In genomic region chr9:105243935-105244273, GRCh38 we compare ENCODE assay signal across 8 cellular contexts. TPM values are rescaled to one million over a fixed set of nuclear protein-coding genes. Genes with fewer than 3 reads are reported as not detected.
DNase-seq lines count a peak whose midpoint lies in the region; ATAC-seq and TF ChIP-seq lines count a peak whose summit lies in the region.

No MANE protein-coding gene starts in this region.

- peak overlapping the region; percentile 69 for H3K4me3 Mint-ChIP-seq in dendritic cell treated with granulocyte-macrophage colony-stimulating factor and Interleukin-4, amounts not matched to agents 40 ng/mL and 50 ng/mL, for 4 days
- peak overlapping the region; percentile 90 for H3K4me3 Mint-ChIP-seq in natural killer cell

- H3K27me3 ChIP-seq in BE2C: peaks cover 26% of the 10 kb centered on the region

- peaks cover 2% of the 10 kb centered on the region for H3K27me3 Mint-ChIP-seq in dendritic cell treated with granulocyte-macrophage colony-stimulating factor and Interleukin-4, amounts not matched to agents 40 ng/mL and 50 ng/mL, for 4 days
- peaks cover 16 to 30% of the 10 kb centered on the region in 2 donors for H3K27me3 Mint-ChIP-seq in natural killer cell (ENCODE audit: low read depth in 2 of 2)

- H3K4me3 ChIP-seq in BE2C (ENCODE audit: low read depth, low read length) (peak overlapping the region; percentile 57), LNCaP clone FGC (ENCODE audit: low read depth, low read length) (peak overlapping the region; percentile 43)

- no peaks in the 10 kb centered on the region for H3K36me3 ChIP-seq in BE2C

- no peaks in the 10 kb centered on the region; the same call in 1 of the 2 replicates for H3K4me1 ChIP-seq in BE2C

- peaks cover 10% of the 10 kb centered on the region for H3K36me3 Mint-ChIP-seq in dendritic cell treated with granulocyte-macrophage colony-stimulating factor and Interleukin-4, amounts not matched to agents 40 ng/mL and 50 ng/mL, for 4 days (ENCODE audit: low read depth)
- H3K36me3 Mint-ChIP-seq in natural killer cell: no peaks in the 10 kb centered on the region

- H3K4me1 Mint-ChIP-seq in dendritic cell treated with granulocyte-macrophage colony-stimulating factor and Interleukin-4, amounts not matched to agents 40 ng/mL and 50 ng/mL, for 4 days (ENCODE audit: low read depth): peaks cover 45% of the 10 kb centered on the region
- H3K4me1 Mint-ChIP-seq in natural killer cell: peaks cover 29 to 36% of the 10 kb centered on the region in 2 donors

- peak overlapping the region; percentile 99 for H3K27ac Mint-ChIP-seq in dendritic cell treated with granulocyte-macrophage colony-stimulating factor and Interleukin-4, amounts not matched to agents 40 ng/mL and 50 ng/mL, for 4 days
- H3K27ac Mint-ChIP-seq in natural killer cell: peak overlapping the region; percentile 74 to 95

- H3K9me3 ChIP-seq in BE2C: no peaks in the 10 kb centered on the region

- intact Hi-C loops in dendritic cell treated with granulocyte-macrophage colony-stimulating factor and Interleukin-4, amounts not matched to agents 40 ng/mL and 50 ng/mL, for 4 days (cut with micrococcal nuclease): loop anchor here (1.0 to 10.0 kb wide), 2 partner anchors 49 to 319 kb away; partner anchors contain the start of gene ABCA1
- intact Hi-C loops in natural killer cell (cut with micrococcal nuclease): loop anchor here (2.0 to 10.0 kb wide), 3 partner anchors 253 to 1149 kb away; partner anchors contain the start of genes ABCA1 and SMC2

- DNase-seq in BE2C (no peak), LNCaP clone FGC (ENCODE audit: low read depth) (no peak), natural killer cell (no peak), cerebellar cortex (ENCODE audit: low spot score) (no peak), EL (no peak)

- no peaks in the 10 kb centered on the region for H3K9me3 Mint-ChIP-seq in dendritic cell treated with granulocyte-macrophage colony-stimulating factor and Interleukin-4, amounts not matched to agents 40 ng/mL and 50 ng/mL, for 4 days
- no peaks in the 10 kb centered on the region for H3K9me3 Mint-ChIP-seq in natural killer cell

- ATAC-seq in natural killer cell (no peak), GM18519 (IDR thresholded peaks at IDR 0.05; ENCODE audit: low FRiP score, unreplicated experiment) (no peak), GM21786 (IDR thresholded peaks at IDR 0.05; ENCODE audit: unreplicated experiment) (no peak)

- TF ChIP-seq CTCF in BE2C (IDR thresholded peaks at IDR 0.05; ENCODE audit: low read depth, low read length) (no peak), LNCaP clone FGC (IDR thresholded peaks at IDR 0.05; ENCODE audit: control insufficient read depth, extremely low read depth, insufficient read depth) (no peak), natural killer cell (IDR thresholded peaks at IDR 0.05) (no peak)

RNA-seq across cellular contexts. Expression of gene SLC44A1, which starts 0.5 kb away (rescaled TPM):
- 1.1 TPM for polyA plus RNA-seq in BE2C (2012; ENCODE audit: insufficient read depth, insufficient read length, low read depth)
- 1 to 10 TPM; 7.1 to 8.3 (median 7.9) TPM for total RNA-seq in natural killer cell
